In the genomic region with DNA sequence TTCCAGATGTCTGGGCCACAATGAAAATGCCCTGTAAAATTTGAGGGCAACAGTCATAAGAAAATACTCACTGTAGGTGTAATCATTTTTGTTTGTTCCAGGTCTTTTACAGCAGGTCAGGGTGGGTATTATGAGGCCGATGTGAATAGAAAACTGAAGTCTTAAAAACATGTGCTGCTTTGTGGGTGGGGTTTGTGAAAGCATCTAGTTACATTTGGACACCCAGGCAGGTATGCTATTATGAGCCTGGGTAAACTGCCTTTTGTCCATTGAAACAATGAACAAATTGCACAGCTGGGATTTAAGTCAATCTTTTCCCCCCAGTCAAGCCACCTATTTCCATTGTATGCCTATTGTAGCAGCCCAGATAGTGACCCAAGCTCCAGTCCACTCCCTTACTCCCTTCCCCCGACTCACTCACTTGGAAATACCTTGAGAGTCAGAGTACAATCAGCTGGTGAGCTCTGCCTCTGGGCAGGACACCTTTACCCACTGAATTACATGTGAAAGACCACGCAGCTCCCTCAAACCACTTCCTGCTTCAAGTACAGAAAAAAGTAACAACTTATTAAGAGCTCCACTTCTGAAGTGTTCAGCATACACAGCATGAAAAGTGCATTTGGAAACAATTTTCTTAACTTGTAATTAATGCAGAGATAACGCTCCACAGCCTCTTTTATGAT, we compare ENCODE assay signal across 1 cellular context.
TF ChIP-seq lines count a peak whose summit lies in the region.

No MANE protein-coding gene starts in this region.

TF ChIP-seq in IMR-90, 13 proteins besides CTCF, POLR2A, EP300 and RAD21 (continued from another document):
- TF ChIP-seq, protein P1, sequence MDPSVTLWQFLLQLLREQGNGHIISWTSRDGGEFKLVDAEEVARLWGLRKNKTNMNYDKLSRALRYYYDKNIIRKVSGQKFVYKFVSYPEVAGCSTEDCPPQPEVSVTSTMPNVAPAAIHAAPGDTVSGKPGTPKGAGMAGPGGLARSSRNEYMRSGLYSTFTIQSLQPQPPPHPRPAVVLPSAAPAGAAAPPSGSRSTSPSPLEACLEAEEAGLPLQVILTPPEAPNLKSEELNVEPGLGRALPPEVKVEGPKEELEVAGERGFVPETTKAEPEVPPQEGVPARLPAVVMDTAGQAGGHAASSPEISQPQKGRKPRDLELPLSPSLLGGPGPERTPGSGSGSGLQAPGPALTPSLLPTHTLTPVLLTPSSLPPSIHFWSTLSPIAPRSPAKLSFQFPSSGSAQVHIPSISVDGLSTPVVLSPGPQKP (IDR thresholded peaks at IDR 0.05; ENCODE audit: borderline replicate concordance, low read depth, low read length), result no peak
- TF ChIP-seq SMC3 (IDR thresholded peaks at IDR 0.05; ENCODE audit: low read depth, low read length) (no peak), RCOR1 (IDR thresholded peaks at IDR 0.05; ENCODE audit: insufficient replicate concordance, low read length) (no peak), FOS (IDR thresholded peaks at IDR 0.05; ENCODE audit: low read depth, low read length) (no peak), RFX5 (IDR thresholded peaks at IDR 0.05; ENCODE audit: low read depth, low read length) (no peak)
